In the genomic region with DNA sequence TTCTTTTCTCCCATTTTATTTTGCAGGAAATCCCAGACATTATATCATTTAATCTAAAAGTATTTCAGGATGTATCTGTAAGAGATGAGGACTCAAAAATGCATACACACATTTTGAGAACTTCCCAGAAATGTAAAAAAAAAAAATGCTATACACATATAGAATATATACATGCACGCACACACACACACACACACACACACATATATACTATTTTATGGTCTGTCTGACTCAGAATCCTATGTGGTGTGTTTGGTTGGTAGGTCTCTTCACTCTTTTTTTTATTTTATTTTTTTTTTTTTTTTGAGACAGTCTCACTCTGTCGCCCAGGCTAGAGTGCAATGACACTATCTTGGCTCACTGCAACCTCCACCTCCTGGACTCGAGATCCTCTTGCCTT, we compare ENCODE assay signal across 18 cellular contexts.
DNase-seq lines count a peak whose midpoint lies in the region; ATAC-seq and TF ChIP-seq lines count a peak whose summit lies in the region.
"Had no signal": no experiment of that assay in that cellular context is flagged by ENCODE, and none has a peak within 500 bp of the region (broad histone marks: within the 10 kb centered on the region; RNA-seq: fewer than 3 reads in every experiment).

No MANE protein-coding gene starts in this region.

- no peaks in the 10 kb centered on the region for H3K36me3 ChIP-seq in GM23248 (ENCODE audit: low read depth)
- H3K36me3 ChIP-seq: vagina had no signal

- H3K9me2 ChIP-seq in GM23248 (ENCODE audit: insufficient read depth), result no peaks in the 10 kb centered on the region

- peaks cover 82% of the 10 kb centered on the region for H3K4me1 Mint-ChIP-seq in activated CD8-positive, alpha-beta memory T cell treated with anti-CD3 and anti-CD28 coated beads, Interleukin-2, amount 10 ng/mL, durations not matched to agents 7 days and 5 days
- H3K4me1 Mint-ChIP-seq in activated naive CD8-positive, alpha-beta T cell treated with anti-CD3 and anti-CD28 coated beads, Interleukin-2, amount 50 U/mL, for 24 hours, result peaks cover 95% of the 10 kb centered on the region
- H3K4me1 Mint-ChIP-seq in stimulated activated effector memory CD8-positive, alpha-beta T cell treated with anti-CD3 and anti-CD28 coated beads, Interleukin-12 subunit alpha, Interleukin-12 subunit beta, amount 100 ng/mL, for 72 hours, result peaks cover 85% of the 10 kb centered on the region

- CTCF ChIA-PET in activated CD8-positive, alpha-beta memory T cell treated with anti-CD3 and anti-CD28 coated beads, Interleukin-2, amount 10 ng/mL, durations not matched to agents 7 days and 5 days (lab: Charles Lee), result interaction anchor here (0.7 to 2.0 kb wide), 6 partner anchors 9 to 87 kb away, joined by 3 to 5 read pairs (median 3); partner anchors contain the start of gene FBXO34

- H2AFZ ChIP-seq in GM23248, result no peak overlapping the region

- no peak overlapping the region for H3K9ac ChIP-seq in GM23248

- in situ Hi-C loops in GM23248 (cut with MboI), result no loop called here

- H3K27ac Mint-ChIP-seq in activated CD8-positive, alpha-beta memory T cell treated with anti-CD3 and anti-CD28 coated beads, Interleukin-2, amount 10 ng/mL, durations not matched to agents 7 days and 5 days, result peak overlapping the region; percentile 91
- H3K27ac Mint-ChIP-seq in activated naive CD8-positive, alpha-beta T cell treated with anti-CD3 and anti-CD28 coated beads, Interleukin-2, amount 50 U/mL, for 24 hours, result peak overlapping the region; percentile 61
- H3K27ac Mint-ChIP-seq in stimulated activated effector memory CD8-positive, alpha-beta T cell treated with anti-CD3 and anti-CD28 coated beads, Interleukin-12 subunit alpha, Interleukin-12 subunit beta, amount 100 ng/mL, for 72 hours, result peak overlapping the region; percentile 87

- no peaks in the 10 kb centered on the region; the same call in 1 of the 2 replicates for H3F3A ChIP-seq in GM23248 (ENCODE audit: insufficient read depth)

- H3K27me3 ChIP-seq in GM23248 (replicated peaks; ENCODE audit: insufficient read depth), result no peaks in the 10 kb centered on the region
- H3K27me3 ChIP-seq: vagina had no signal

- no peaks in the 10 kb centered on the region for H3K27me3 Mint-ChIP-seq in activated CD8-positive, alpha-beta memory T cell treated with anti-CD3 and anti-CD28 coated beads, Interleukin-2, amount 10 ng/mL, durations not matched to agents 7 days and 5 days
- H3K27me3 Mint-ChIP-seq in activated naive CD8-positive, alpha-beta T cell treated with anti-CD3 and anti-CD28 coated beads, Interleukin-2, amount 50 U/mL, for 24 hours, result no peaks in the 10 kb centered on the region

- ATAC-seq in activated CD8-positive, alpha-beta memory T cell treated with anti-CD3 and anti-CD28 coated beads, Interleukin-2, amount 10 ng/mL, durations not matched to agents 7 days and 5 days, result peak; percentile 20
- ATAC-seq in activated naive CD8-positive, alpha-beta T cell treated with anti-CD3 and anti-CD28 coated beads, Interleukin-2, amount 50 U/mL, for 24 hours, result no peak
- peak; percentile 34 for ATAC-seq in stimulated activated effector memory CD8-positive, alpha-beta T cell treated with anti-CD3 and anti-CD28 coated beads, Interleukin-12 subunit alpha, Interleukin-12 subunit beta, amount 100 ng/mL, for 72 hours
- no peak for ATAC-seq in HG02981 (IDR thresholded peaks at IDR 0.05; ENCODE audit: unreplicated experiment)

- WGBS in GM23248 (ENCODE audit: low coverage in 1 of 2, low lambda C conversion rate in 2 of 2, missing lambda C conversion rate in 2 of 2), 2 experiments, result 95 to 97% methylated on average over 3 of the region's 3 CpGs

- no peak overlapping the region for H3K4me3 ChIP-seq in GM23248
- H3K4me3 ChIP-seq: vagina had no signal

- no peaks in the 10 kb centered on the region for H3K9me3 ChIP-seq in GM23248 (ENCODE audit: low read depth)
- H3K9me3 ChIP-seq: vagina had no signal

- no peak overlapping the region for H3K4me3 Mint-ChIP-seq in activated CD8-positive, alpha-beta memory T cell treated with anti-CD3 and anti-CD28 coated beads, Interleukin-2, amount 10 ng/mL, durations not matched to agents 7 days and 5 days
- H3K4me3 Mint-ChIP-seq in activated naive CD8-positive, alpha-beta T cell treated with anti-CD3 and anti-CD28 coated beads, Interleukin-2, amount 50 U/mL, for 24 hours, result no peak overlapping the region
- peak overlapping the region; percentile 56 for H3K4me3 Mint-ChIP-seq in stimulated activated effector memory CD8-positive, alpha-beta T cell treated with anti-CD3 and anti-CD28 coated beads, Interleukin-12 subunit alpha, Interleukin-12 subunit beta, amount 100 ng/mL, for 72 hours

- no peaks in the 10 kb centered on the region; the same call in 1 of the 2 replicates for H4K20me1 ChIP-seq in GM23248 (ENCODE audit: insufficient read depth)

- peaks cover 92% of the 10 kb centered on the region for H3K79me2 ChIP-seq in GM23248 (ENCODE audit: insufficient read depth)

- H3K4me1 ChIP-seq in GM23248 (ENCODE audit: insufficient read depth), result peaks cover 21% of the 10 kb centered on the region

- no peak for TF ChIP-seq CTCF in GM20000 (IDR thresholded peaks at IDR 0.05; ENCODE audit: extremely low read depth, missing control alignments)

- H3K4me2 ChIP-seq in GM23248 (ENCODE audit: unreplicated experiment), result peak overlapping the region; percentile 22

- H3K9me3 Mint-ChIP-seq in activated CD8-positive, alpha-beta memory T cell treated with anti-CD3 and anti-CD28 coated beads, Interleukin-2, amount 10 ng/mL, durations not matched to agents 7 days and 5 days (ENCODE audit: low read depth), result no peaks in the 10 kb centered on the region
- no peaks in the 10 kb centered on the region for H3K9me3 Mint-ChIP-seq in activated naive CD8-positive, alpha-beta T cell treated with anti-CD3 and anti-CD28 coated beads, Interleukin-2, amount 50 U/mL, for 24 hours
- peaks cover 3% of the 10 kb centered on the region for H3K9me3 Mint-ChIP-seq in stimulated activated effector memory CD8-positive, alpha-beta T cell treated with anti-CD3 and anti-CD28 coated beads, Interleukin-12 subunit alpha, Interleukin-12 subunit beta, amount 100 ng/mL, for 72 hours

- DNase-seq in activated CD8-positive, alpha-beta memory T cell treated with anti-CD3 and anti-CD28 coated beads, Interleukin-2, amount 10 ng/mL, durations not matched to agents 7 days and 5 days, result peak; percentile 50
- no peak for DNase-seq in activated CD8-positive, alpha-beta memory T cell treated with anti-CD3 and anti-CD28 coated beads, Interleukin-2, amount 50 U/mL, for 48 hours
- DNase-seq in GM23248 (no peak), HT-29 (ENCODE audit: low spot score) (no peak), GM20000 (ENCODE audit: low spot score) (no peak)
- DNase-seq in activated naive CD8-positive, alpha-beta T cell treated with anti-CD3 and anti-CD28 coated beads, Interleukin-2, amount 50 U/mL, for 24 hours, result no peak
- no peak for DNase-seq in stimulated activated effector memory CD8-positive, alpha-beta T cell treated with anti-CD3 and anti-CD28 coated beads, Interleukin-12 subunit alpha, Interleukin-12 subunit beta, amount 100 ng/mL, for 72 hours (ENCODE audit: low spot score in 2 of 2)
- DNase-seq: activated CD4-positive, alpha-beta T cell treated with anti-CD3 and anti-CD28 coated beads, Interleukin-2, amount 50 U/mL, for 4 hours; anterior cingulate cortex; DMS79; MM.1S; SHP77; stimulated activated CD4-positive, alpha-beta T cell treated with anti-CD3 and anti-CD28 coated beads, Interleukin-12 subunit alpha, Interleukin-12 subunit beta, amount 100 ng/mL, for 4 hours; substantia nigra; SW 1271 had no signal

- peaks cover 5% of the 10 kb centered on the region for H3K36me3 Mint-ChIP-seq in activated CD8-positive, alpha-beta memory T cell treated with anti-CD3 and anti-CD28 coated beads, Interleukin-2, amount 10 ng/mL, durations not matched to agents 7 days and 5 days
- H3K36me3 Mint-ChIP-seq in activated naive CD8-positive, alpha-beta T cell treated with anti-CD3 and anti-CD28 coated beads, Interleukin-2, amount 50 U/mL, for 24 hours (ENCODE audit: low read depth), result peaks cover 4% of the 10 kb centered on the region
- H3K36me3 Mint-ChIP-seq in stimulated activated effector memory CD8-positive, alpha-beta T cell treated with anti-CD3 and anti-CD28 coated beads, Interleukin-12 subunit alpha, Interleukin-12 subunit beta, amount 100 ng/mL, for 72 hours, result peaks cover 7% of the 10 kb centered on the region

- H3K27ac ChIP-seq in GM23248, result no peak overlapping the region
- H3K27ac ChIP-seq: C4-2B, vagina had no signal

Comparison
In these comparisons a context has a peak if more than half of its experiments do, and no peak if none do; other contexts are left out.
1. ATAC-seq: peak in activated CD8-positive, alpha-beta memory T cell treated with anti-CD3 and anti-CD28 coated beads, Interleukin-2, amount 10 ng/mL, durations not matched to agents 7 days and 5 days (single experiment) and stimulated activated effector memory CD8-positive, alpha-beta T cell treated with anti-CD3 and anti-CD28 coated beads, Interleukin-12 subunit alpha, Interleukin-12 subunit beta, amount 100 ng/mL, for 72 hours (single experiment); none in activated naive CD8-positive, alpha-beta T cell treated with anti-CD3 and anti-CD28 coated beads, Interleukin-2, amount 50 U/mL, for 24 hours (single experiment) and HG02981 (single experiment).
2. Peak in every context shown above with its lines, with median percentiles within 50 percentile points of each other: H3K27ac Mint-ChIP-seq.